In genomic region chr3:4350789-4351163, GRCh38 we compare ENCODE assay signal across 8 cellular contexts.
DNase-seq lines count a peak whose midpoint lies in the region; ATAC-seq lines count a peak whose summit lies in the region.

No MANE protein-coding gene starts in this region.

- DNase-seq in AML-193 (lab: John Stamatoyannopoulos, UW): peak; percentile 89 to 92
- DNase-seq in NCI-H2227 (lab: John Stamatoyannopoulos, UW; ENCODE audit: unreplicated experiment): peak; percentile 38
- peak; percentile 13 to 33 for DNase-seq in activated CD4-positive, alpha-beta T cell treated with anti-CD3 and anti-CD28 coated beads for 24 hours (ENCODE audit: low read depth in 2 of 2)
- DNase-seq in effector CD4-positive, alpha-beta T cell: peak; percentile 31
- DNase-seq in midbrain (lab: John Stamatoyannopoulos, UW): peak; percentile 71
- DNase-seq in stimulated activated naive CD4-positive, alpha-beta T cell treated with Interleukin-2 at 50 U/mL for 16 hours (lab: John Stamatoyannopoulos, UW): peak; percentile 25

- ATAC-seq in GM18861 (IDR thresholded peaks at IDR 0.05; ENCODE audit: unreplicated experiment) (peak; percentile 73), HG03097 (IDR thresholded peaks at IDR 0.05; ENCODE audit: low FRiP score, unreplicated experiment) (peak; percentile 84)

Comparison
In these comparisons a context has a peak if more than half of its experiments do, and no peak if none do; other contexts are left out.
1. Peak in every context shown above with its lines: DNase-seq and ATAC-seq.
2. DNase-seq: peak in every context shown above with its lines; median percentile 90 in AML-193; 71 in midbrain; 38 in NCI-H2227; 31 in effector CD4-positive, alpha-beta T cell; 25 in stimulated activated naive CD4-positive, alpha-beta T cell treated with Interleukin-2 at 50 U/mL for 16 hours; 23 in activated CD4-positive, alpha-beta T cell treated with anti-CD3 and anti-CD28 coated beads for 24 hours.